In genomic region chr9:137150485-137151060, GRCh38 we compare ENCODE assay signal across 10 cellular contexts. TPM values are rescaled to one million over a fixed set of nuclear protein-coding genes. Genes with fewer than 3 reads are reported as not detected.
DNase-seq lines count a peak whose midpoint lies in the region; ATAC-seq, FAIRE-seq and TF ChIP-seq lines count a peak whose summit lies in the region.
"Had no signal": no experiment of that assay in that cellular context is flagged by ENCODE, and none has a peak within 500 bp of the region (broad histone marks: within the 10 kb centered on the region; RNA-seq: fewer than 3 reads in every experiment).

No MANE protein-coding gene starts in this region.

- ATAC-seq in Right ventricle myocardium superior (ENCODE audit: poor library complexity): peak; percentile 25
- peak; percentile 37 for ATAC-seq in HG03039 (IDR thresholded peaks at IDR 0.05; ENCODE audit: unreplicated experiment)

- no peak overlapping the region for H3K18ac ChIP-seq in H1 (ENCODE audit: extremely low read depth, low read length)

- no peak overlapping the region for H4K5ac ChIP-seq in H1 (ENCODE audit: insufficient read length, low read depth, low read length)

- H3K4ac ChIP-seq in H1 (replicated peaks; ENCODE audit: insufficient read length, low read depth, low read length): no peak overlapping the region

- H3K4me1 ChIP-seq in H1 (replicated peaks in 1 of 4; ENCODE audit: control insufficient read depth in 3 of 4, insufficient read depth in 4 of 4, low read length in 3 of 4): peaks cover 0 to 9% (median 0%) of the 10 kb centered on the region in 4 experiments; a peak in 1 of 7 replicates

- peaks cover 2% of the 10 kb centered on the region; the same call in 1 of the 2 replicates for H3K23me2 ChIP-seq in H1 (ENCODE audit: low read depth, low read length)

- H2BK15ac ChIP-seq in H1 (ENCODE audit: low read length): no peak overlapping the region

- H2AFZ ChIP-seq in H1 (ENCODE audit: low read length): no peak overlapping the region

- H3K14ac ChIP-seq in H1 (ENCODE audit: insufficient read length): no peak overlapping the region

- no peak overlapping the region for H3K9ac ChIP-seq in H1 (replicated peaks in 1 of 4; ENCODE audit: extremely low read depth in 1 of 4, low read depth in 3 of 4, low read length in 3 of 4)

- no peak overlapping the region for H2BK12ac ChIP-seq in H1 (ENCODE audit: low read depth, low read length)

- H3K79me2 ChIP-seq in H1 (ENCODE audit: control insufficient read depth in 1 of 2, insufficient read depth in 2 of 2, low read length in 2 of 2): no peaks in the 10 kb centered on the region; a peak in 1 of 4 replicates

- no peak overlapping the region for H3K4me3 Mint-ChIP-seq in mesothelial cell of epicardium

- POLR2A ChIA-PET in H1 (lab: Charles Lee; ENCODE audit: partially characterized antibody): interaction anchor here (1.2 to 1.7 kb wide), 4 partner anchors 18 to 92 kb away, joined by 3 to 4 read pairs (median 4); partner anchors contain the start of genes ANAPC2 and SSNA1

- H3K36me3 ChIP-seq in H1 (ENCODE audit: control insufficient read depth in 2 of 4, insufficient read depth in 4 of 4, low read length in 3 of 4): no peaks in the 10 kb centered on the region; a peak in 1 of 8 replicates

- H3K27ac Mint-ChIP-seq in mesothelial cell of epicardium: no peak overlapping the region

- H2BK5ac ChIP-seq in H1 (ENCODE audit: low read depth, low read length): no peak overlapping the region

- no peak overlapping the region for H3K4me3 ChIP-seq in H1 (ENCODE audit: extremely low read depth in 1 of 4, insufficient read depth in 2 of 4, low read depth in 3 of 4, low read length in 4 of 4)

- no peak overlapping the region for H4K91ac ChIP-seq in H1 (replicated peaks; ENCODE audit: insufficient read length, low read length)

- no peak for TF ChIP-seq RAD21 in H1 (IDR thresholded peaks at IDR 0.05 in 1 of 2, conservative IDR thresholded peaks at IDR 0.05 in 1 of 2; ENCODE audit: low read depth in 2 of 2, low read length in 2 of 2)

- intact Hi-C loops in Right ventricle myocardium superior (cut with DNase I): no loop called here
- intact Hi-C loops in cardiac septum (cut with DNase I): no loop called here

- H3K27me3 Mint-ChIP-seq in mesothelial cell of epicardium (ENCODE audit: low read depth): peaks cover 31% of the 10 kb centered on the region

- no peak overlapping the region for H2AK5ac ChIP-seq in H1 (ENCODE audit: low read depth, low read length)

- H3K27me3 ChIP-seq in H1 (replicated peaks in 1 of 4; ENCODE audit: control insufficient read depth in 3 of 4, extremely low read depth in 1 of 4, insufficient read depth in 3 of 4, low read length in 3 of 4): peaks cover 0 to 10% (median 9%) of the 10 kb centered on the region in 4 experiments; a peak in 5 of 7 replicates

- peaks cover 3 to 21% of the 10 kb centered on the region in 2 experiments for H4K20me1 ChIP-seq in H1 (replicated peaks in 1 of 2; ENCODE audit: control insufficient read depth in 1 of 2, insufficient read depth in 2 of 2, low read length in 2 of 2)

- peak overlapping the region in 1 of 2 experiments; percentile 57; a peak in 1 of 4 replicates for H3K4me2 ChIP-seq in H1 (ENCODE audit: insufficient read depth in 1 of 2, low read depth in 2 of 2, low read length in 2 of 2)

- no peak overlapping the region for H3K27ac ChIP-seq in H1 (ENCODE audit: low read depth, low read length)

- no peak overlapping the region for H4K8ac ChIP-seq in H1 (ENCODE audit: extremely low read depth, insufficient read depth, low read length)

- H3K56ac ChIP-seq in H1 (replicated peaks; ENCODE audit: insufficient read length, low read depth, low read length): no peak overlapping the region

- peaks cover 0 to 7% of the 10 kb centered on the region in 2 experiments; a peak in 3 of 4 replicates for H3K9me3 ChIP-seq in H1 (ENCODE audit: insufficient read depth in 2 of 2, low read depth in 1 of 2, low read length in 1 of 2)

- DNase-seq in Right ventricle myocardium superior: no peak
- DNase-seq in cardiac septum (ENCODE audit: low spot score): no peak
- peak; percentile 98 for DNase-seq in NCI-H82 (lab: John Stamatoyannopoulos, UW)
- DNase-seq in H1 (ENCODE audit: low read depth in 1 of 2, low spot score in 2 of 2): no peak
- no peak for DNase-seq in occipital lobe (lab: John Stamatoyannopoulos, UW)
- DNase-seq in mesothelial cell of epicardium (ENCODE audit: low spot score in 2 of 2, unreplicated experiment in 2 of 2): no peak
- DNase-seq in SK-N-DZ (ENCODE audit: low spot score): no peak

- FAIRE-seq in H1 (lab: Jason Lieb, UNC): no peak

- no peak overlapping the region for H2BK120ac ChIP-seq in H1 (replicated peaks; ENCODE audit: low read depth, low read length)

- H3K23ac ChIP-seq in H1 (ENCODE audit: insufficient read length): no peak overlapping the region

- no peaks in the 10 kb centered on the region for H3K36me3 Mint-ChIP-seq in mesothelial cell of epicardium

- H3K79me1 ChIP-seq in H1 (ENCODE audit: low read depth, low read length): no peaks in the 10 kb centered on the region

- TF ChIP-seq EP300 in H1 (IDR thresholded peaks at IDR 0.05; ENCODE audit: borderline replicate concordance in 1 of 2, low read depth in 2 of 2, low read length in 2 of 2): no peak

- H2BK20ac ChIP-seq in H1 (ENCODE audit: low read length): no peak overlapping the region

- no peaks in the 10 kb centered on the region for H3K4me1 Mint-ChIP-seq in mesothelial cell of epicardium

- CTCF ChIA-PET in H1 (lab: Charles Lee; ENCODE audit: partially characterized antibody): interaction anchor here (0.7 to 3.6 kb wide), 10 partner anchors 11 to 206 kb away, joined by 3 to 24 read pairs (median 6); partner anchors contain the start of genes C8G, FBXW5 and GRIN1

- 76% methylated on average over 8 of the region's 23 CpGs; no CpG with 5 or more reads in 1 of the 2 experiments for WGBS in H1 (ENCODE audit: extremely low coverage in 1 of 2, insufficient coverage in 1 of 2, insufficient read length in 1 of 2, insufficient replicate concordance in 2 of 2, low coverage in 1 of 2, low lambda C conversion rate in 2 of 2, missing lambda C conversion rate in 1 of 2), 2 experiments

- TF ChIP-seq CTCF in H1 (IDR thresholded peaks at IDR 0.05; ENCODE audit: control extremely low read depth in 1 of 3, insufficient read depth in 1 of 3, low read depth in 1 of 3, low read length in 3 of 3): no peak
- TF ChIP-seq CTCF in mesothelial cell of epicardium (IDR thresholded peaks at IDR 0.05; ENCODE audit: unreplicated experiment): no peak

- TF ChIP-seq POLR2A in H1 (IDR thresholded peaks at IDR 0.05; ENCODE audit: control extremely low read depth in 1 of 2, low read depth in 2 of 2, low read length in 2 of 2): no peak

- no peaks in the 10 kb centered on the region for H3K9me3 Mint-ChIP-seq in mesothelial cell of epicardium

RNA-seq across cellular contexts. Expression of gene GRIN1, which starts 11.6 kb away (rescaled TPM):
- total RNA-seq in Right ventricle myocardium superior (not detected), cardiac septum (not detected), occipital lobe (31.2 TPM), mesothelial cell of epicardium (0.58 to 0.99 TPM (median 0.64 TPM) in 3 replicates)
- 2.1 TPM in 2 replicates for total RNA-seq in H1 (2021; fragmentation: NEBNext Ultra II Directional; extraction: Animal tissue kit (Norgen Biotek cat#: 25700))
- 0.48 and 1.3 TPM in 2 replicates for polyA plus RNA-seq in H1 (2011; rRNA removed)
- 1.6 TPM for polyA plus RNA-seq in H1 (2011; cell fraction: cytosol; rRNA removed)
- 9.3 TPM for polyA plus RNA-seq in H1 (2011; cell fraction: nucleus; rRNA removed)
- 1.1 to 3.2 TPM (median 2.7 TPM) in 4 replicates for polyA plus RNA-seq in H1 (2012, experiment 1 of 2)
- polyA plus RNA-seq in H1 (2012, experiment 2 of 2): 0.91 TPM
- polyA plus RNA-seq in H1 (2013, experiment 1 of 2): 2.0 TPM
- polyA plus RNA-seq in H1 (2013, experiment 2 of 2): 2.1 TPM
- polyA minus RNA-seq in H1 (2011; rRNA and poly(A)+ RNA removed): 0.39 and 1.5 TPM in 2 replicates
- not detected for polyA minus RNA-seq in H1 (2011; cell fraction: cytosol; rRNA and poly(A)+ RNA removed)
- polyA minus RNA-seq in H1 (2011; cell fraction: nucleus; rRNA and poly(A)+ RNA removed): 3.2 TPM
- 0.09 and 0.66 TPM in 2 replicates for polyA plus RNA-seq in SK-N-DZ (2014; cell fraction: cytosol; rRNA removed)
- polyA plus RNA-seq in SK-N-DZ (2014; cell fraction: nucleus; rRNA removed): 0.76 and 3.7 TPM in 2 replicates
- total RNA-seq: subcutaneous adipose tissue had no signal

RNA-seq across cellular contexts. Expression of gene LRRC26, which starts 19.3 kb away (rescaled TPM):
- total RNA-seq in Right ventricle myocardium superior (not detected), cardiac septum (not detected), occipital lobe (0.62 TPM), mesothelial cell of epicardium (not detected in 3 replicates)
- 0.34 and 0.36 TPM in 2 replicates for total RNA-seq in H1 (2021; fragmentation: NEBNext Ultra II Directional; extraction: Animal tissue kit (Norgen Biotek cat#: 25700))
- polyA plus RNA-seq in H1 (2011; rRNA removed): 0.85 and 1.0 TPM in 2 replicates
- polyA plus RNA-seq in H1 (2011; cell fraction: cytosol; rRNA removed): 0.25 TPM
- 0.60 TPM for polyA plus RNA-seq in H1 (2011; cell fraction: nucleus; rRNA removed)
- polyA plus RNA-seq in H1 (2012, experiment 1 of 2): 0.75 to 1.2 TPM (median 0.90 TPM) in 3 of 4 replicates, not detected in the other
- 0.18 TPM for polyA plus RNA-seq in H1 (2012, experiment 2 of 2)
- 1.1 TPM for polyA plus RNA-seq in H1 (2013, experiment 1 of 2)
- 0.74 TPM for polyA plus RNA-seq in H1 (2013, experiment 2 of 2)
- polyA minus RNA-seq in H1 (2011; rRNA and poly(A)+ RNA removed): not detected in 2 replicates
- not detected for polyA minus RNA-seq in H1 (2011; cell fraction: cytosol; rRNA and poly(A)+ RNA removed)
- 0.90 TPM for polyA minus RNA-seq in H1 (2011; cell fraction: nucleus; rRNA and poly(A)+ RNA removed)
- 0.89 and 2.7 TPM in 2 replicates for polyA plus RNA-seq in SK-N-DZ (2014; cell fraction: cytosol; rRNA removed)
- polyA plus RNA-seq in SK-N-DZ (2014; cell fraction: nucleus; rRNA removed): 0.16 and 1.7 TPM in 2 replicates
- total RNA-seq: lung microvascular endothelial cell, subcutaneous adipose tissue had no signal

RNA-seq across cellular contexts. Expression of gene TMEM210, which starts 21.3 kb away (rescaled TPM):
- total RNA-seq in Right ventricle myocardium superior (not detected), cardiac septum (not detected), occipital lobe (not detected), mesothelial cell of epicardium (not detected in 3 replicates)
- not detected in 2 replicates for total RNA-seq in H1 (2021; fragmentation: NEBNext Ultra II Directional; extraction: Animal tissue kit (Norgen Biotek cat#: 25700))
- not detected in 2 replicates for polyA plus RNA-seq in H1 (2011; rRNA removed)
- polyA plus RNA-seq in H1 (2011; cell fraction: cytosol; rRNA removed): not detected
- polyA plus RNA-seq in H1 (2011; cell fraction: nucleus; rRNA removed): not detected
- polyA plus RNA-seq in H1 (2012, experiment 1 of 2): not detected in 4 replicates
- polyA plus RNA-seq in H1 (2012, experiment 2 of 2): not detected
- polyA plus RNA-seq in H1 (2013, experiment 1 of 2): not detected
- not detected for polyA plus RNA-seq in H1 (2013, experiment 2 of 2)
- polyA minus RNA-seq in H1 (2011; rRNA and poly(A)+ RNA removed): not detected in 2 replicates
- not detected for polyA minus RNA-seq in H1 (2011; cell fraction: cytosol; rRNA and poly(A)+ RNA removed)
- polyA minus RNA-seq in H1 (2011; cell fraction: nucleus; rRNA and poly(A)+ RNA removed): not detected
- polyA plus RNA-seq in SK-N-DZ (2014; cell fraction: cytosol; rRNA removed): not detected in 2 replicates
- polyA plus RNA-seq in SK-N-DZ (2014; cell fraction: nucleus; rRNA removed): not detected in 2 replicates
- total RNA-seq: lung microvascular endothelial cell, subcutaneous adipose tissue had no signal

RNA-seq across cellular contexts. Expression of gene DPP7, which starts 36.0 kb away (rescaled TPM):
- total RNA-seq in Right ventricle myocardium superior (153 TPM), cardiac septum (150 TPM), occipital lobe (17.6 TPM), mesothelial cell of epicardium (149 to 159 TPM (median 157 TPM) in 3 replicates)
- total RNA-seq in H1 (2021; fragmentation: NEBNext Ultra II Directional; extraction: Animal tissue kit (Norgen Biotek cat#: 25700)): 21.2 and 21.5 TPM in 2 replicates
- polyA plus RNA-seq in H1 (2011; rRNA removed): 26.8 and 34.7 TPM in 2 replicates
- 24.1 TPM for polyA plus RNA-seq in H1 (2011; cell fraction: cytosol; rRNA removed)
- polyA plus RNA-seq in H1 (2011; cell fraction: nucleus; rRNA removed): 125 TPM
- polyA plus RNA-seq in H1 (2012, experiment 1 of 2): 11.3 to 28.6 TPM (median 18.7 TPM) in 4 replicates
- polyA plus RNA-seq in H1 (2012, experiment 2 of 2): 8.7 TPM
- polyA plus RNA-seq in H1 (2013, experiment 1 of 2): 28.6 TPM
- 28.2 TPM for polyA plus RNA-seq in H1 (2013, experiment 2 of 2)
- 2.4 and 6.1 TPM in 2 replicates for polyA minus RNA-seq in H1 (2011; rRNA and poly(A)+ RNA removed)
- 11.8 TPM for polyA minus RNA-seq in H1 (2011; cell fraction: cytosol; rRNA and poly(A)+ RNA removed)
- polyA minus RNA-seq in H1 (2011; cell fraction: nucleus; rRNA and poly(A)+ RNA removed): 10.2 TPM
- polyA plus RNA-seq in SK-N-DZ (2014; cell fraction: cytosol; rRNA removed): 36.6 and 41.5 TPM in 2 replicates
- polyA plus RNA-seq in SK-N-DZ (2014; cell fraction: nucleus; rRNA removed): 548 and 584 TPM in 2 replicates

RNA-seq across cellular contexts. Expression of gene ANAPC2, which starts 37.8 kb away (rescaled TPM):
- total RNA-seq in Right ventricle myocardium superior: 33.9 TPM
- 32.5 TPM for total RNA-seq in cardiac septum
- 37.7 and 41.9 TPM in 2 replicates for total RNA-seq in H1 (2021; fragmentation: NEBNext Ultra II Directional; extraction: Animal tissue kit (Norgen Biotek cat#: 25700))
- 30.2 and 44.3 TPM in 2 replicates for polyA plus RNA-seq in H1 (2011; rRNA removed)
- polyA plus RNA-seq in H1 (2011; cell fraction: cytosol; rRNA removed): 31.6 TPM
- polyA plus RNA-seq in H1 (2011; cell fraction: nucleus; rRNA removed): 198 TPM
- 20.7 to 43.2 TPM (median 38.1 TPM) in 4 replicates for polyA plus RNA-seq in H1 (2012, experiment 1 of 2)
- polyA plus RNA-seq in H1 (2012, experiment 2 of 2): 25.6 TPM
- polyA plus RNA-seq in H1 (2013, experiment 1 of 2): 22.6 TPM
- 17.5 TPM for polyA plus RNA-seq in H1 (2013, experiment 2 of 2)
- 20.4 and 24.8 TPM in 2 replicates for polyA minus RNA-seq in H1 (2011; rRNA and poly(A)+ RNA removed)
- polyA minus RNA-seq in H1 (2011; cell fraction: cytosol; rRNA and poly(A)+ RNA removed): 28.8 TPM
- 67.3 TPM for polyA minus RNA-seq in H1 (2011; cell fraction: nucleus; rRNA and poly(A)+ RNA removed)
- 19.3 TPM for total RNA-seq in occipital lobe
- 86.1 to 89.3 TPM (median 87.1 TPM) in 3 replicates for total RNA-seq in mesothelial cell of epicardium
- 24.6 and 28.9 TPM in 2 replicates for polyA plus RNA-seq in SK-N-DZ (2014; cell fraction: cytosol; rRNA removed)
- polyA plus RNA-seq in SK-N-DZ (2014; cell fraction: nucleus; rRNA removed): 136 and 192 TPM in 2 replicates

Comparison
In these comparisons a context has a peak if more than half of its experiments do, and no peak if none do; other contexts are left out.
1. RNA of gene GRIN1, which starts 11.6 kb away (total RNA-seq): 31.2 TPM in occipital lobe (single experiment); 2.1 TPM in H1, 0.58 to 0.99 TPM in mesothelial cell of epicardium, not detected in Right ventricle myocardium superior (single experiment) and not detected in cardiac septum (single experiment); every median in the first group is over 10 times any median in the second.